27 cellular contexts compared by ENCODE assay signal in the genomic region with DNA sequence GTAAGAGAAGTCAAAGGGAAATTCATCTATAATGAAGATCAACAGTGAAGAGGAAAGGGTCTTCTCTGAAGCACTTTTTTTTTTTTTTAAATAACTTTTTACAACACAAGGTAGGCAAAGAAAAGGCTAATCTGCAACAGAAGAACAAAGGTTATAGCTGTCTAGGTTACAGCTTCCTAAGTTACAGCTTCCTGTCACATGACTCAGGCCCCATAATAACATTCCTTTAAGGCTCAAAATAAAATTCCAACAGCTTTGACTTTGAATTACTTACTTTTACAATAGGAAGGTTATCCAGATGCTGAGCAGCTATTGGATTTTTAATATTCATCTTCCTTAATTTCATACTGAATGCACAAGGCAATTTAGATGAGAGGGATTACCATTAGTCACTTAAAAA. TPM values are rescaled to one million over a fixed set of nuclear protein-coding genes. Genes with fewer than 3 reads are reported as not detected.
A peak's percentile ranks its signal among the peaks of the same experiment; 100 is the strongest.
DNase-seq lines count a peak whose midpoint lies in the region; ATAC-seq, FAIRE-seq and TF ChIP-seq lines count a peak whose summit lies in the region.
"Had no signal": no experiment of that assay in that cellular context is flagged by ENCODE, and none has a peak within 500 bp of the region (broad histone marks: within the 10 kb centered on the region; RNA-seq: fewer than 3 reads in every experiment).

No MANE protein-coding gene starts in this region.

- H3K36me3 ChIP-seq in GM23248 (ENCODE audit: low read depth) (no peaks in the 10 kb centered on the region), neuronal stem cell (replicated peaks in 1 of 2; ENCODE audit: control insufficient read depth in 2 of 2, insufficient read depth in 2 of 2, low read length in 2 of 2) (no peaks in the 10 kb centered on the region), tibial nerve (no peaks in the 10 kb centered on the region)
- H3K36me3 ChIP-seq: breast epithelium, tibial artery had no signal

- no peak for TF ChIP-seq CTCF in fibroblast of the aortic adventitia (IDR thresholded peaks at IDR 0.05; ENCODE audit: insufficient read depth, low read length)
- TF ChIP-seq CTCF in tibial nerve (IDR thresholded peaks at IDR 0.05) = no peak

- H3F3A ChIP-seq in GM23248 (ENCODE audit: insufficient read depth) = peaks cover 13% of the 10 kb centered on the region

- no peak overlapping the region for H3K14ac ChIP-seq in neuronal stem cell (ENCODE audit: low read length)

- H3K79me2 ChIP-seq in GM23248 (ENCODE audit: insufficient read depth) = no peaks in the 10 kb centered on the region

- no peaks in the 10 kb centered on the region for H4K20me1 ChIP-seq in GM23248 (ENCODE audit: insufficient read depth)

- H2BK5ac ChIP-seq in neuronal stem cell (ENCODE audit: low read length) = no peak overlapping the region

- H2BK120ac ChIP-seq in neuronal stem cell (ENCODE audit: low read depth, low read length) = no peak overlapping the region

- H3K9me3 ChIP-seq in GM23248 (ENCODE audit: low read depth) = no peaks in the 10 kb centered on the region
- H3K9me3 ChIP-seq in neuronal stem cell (replicated peaks in 1 of 2; ENCODE audit: control insufficient read depth in 2 of 2, insufficient read depth in 1 of 2, low read depth in 1 of 2, low read length in 2 of 2) = peaks cover 0 to 1% of the 10 kb centered on the region in 2 donors
- no peaks in the 10 kb centered on the region for H3K9me3 ChIP-seq in tibial nerve
- H3K9me3 ChIP-seq: breast epithelium, tibial artery had no signal

- H3K4me1 ChIP-seq in GM23248 (ENCODE audit: insufficient read depth) (peaks cover 32% of the 10 kb centered on the region), neuronal stem cell (ENCODE audit: control insufficient read depth in 2 of 2, insufficient read depth in 1 of 2, low read depth in 1 of 2, low read length in 2 of 2) (peaks cover 0 to 12% of the 10 kb centered on the region in 2 donors), tibial nerve (peaks cover 0 to under 1% (median 0%) of the 10 kb centered on the region in 4 donors)
- H3K4me1 ChIP-seq: breast epithelium, tibial artery had no signal

- H4K91ac ChIP-seq in neuronal stem cell (ENCODE audit: low read depth, low read length, poor library complexity) = no peak overlapping the region

- no peak overlapping the region for H2AK5ac ChIP-seq in neuronal stem cell (ENCODE audit: low read depth, low read length)

- H2AFZ ChIP-seq in GM23248 (0 out of 2 replicates have a peak overlapping the region, but pooled peaks have one; percentile 4), neuronal stem cell (ENCODE audit: low read length) (peak overlapping the region; percentile 56)

- DNase-seq in GM23248 (no peak), fibroblast of the aortic adventitia (ENCODE audit: low read depth) (peak; percentile 33), neuronal stem cell (ENCODE audit: low spot score) (no peak), GDM1 (lab: John Stamatoyannopoulos, UW) (no peak), tibial nerve (ENCODE audit: low spot score in 2 of 2) (no peak), urothelium cell line (ENCODE audit: low spot score) (no peak)
- no peak for DNase-seq in activated CD8-positive, alpha-beta memory T cell treated with anti-CD3 and anti-CD28 coated beads, Interleukin-2, amount 50 U/mL, for 48 hours
- DNase-seq: activated CD4-positive, alpha-beta T cell treated with anti-CD3 and anti-CD28 coated beads for 36 hours; activated CD8-positive, alpha-beta memory T cell treated with anti-CD3 and anti-CD28 coated beads, Interleukin-2, amount 10 ng/mL, durations not matched to agents 7 days and 5 days; CD8-positive, alpha-beta T cell; H7; hypothalamus; Karpas-422; naive thymus-derived CD4-positive, alpha-beta T cell; NCI-H1105; NCI-H2107; NCI-H526; RPMI8226; stimulated activated naive CD4-positive, alpha-beta T cell treated with Interleukin-2 at 50 U/mL for 16 hours; SW 1271; tibial artery had no signal

- H3K4me2 ChIP-seq in GM23248 (ENCODE audit: unreplicated experiment) (no peak overlapping the region), neuronal stem cell (ENCODE audit: insufficient read depth, low read length, poor library complexity, severe bottlenecking) (no peak overlapping the region)

- no peak for TF ChIP-seq EP300 in tibial nerve (IDR thresholded peaks at IDR 0.05)

- no peaks in the 10 kb centered on the region for H3K27me3 ChIP-seq in GM23248 (replicated peaks; ENCODE audit: insufficient read depth)
- H3K27me3 ChIP-seq in neuronal stem cell (ENCODE audit: control insufficient read depth in 3 of 3, insufficient read depth in 3 of 3, low read depth in 1 of 3, low read length in 3 of 3) = peaks cover 0 to 3% (median 0%) of the 10 kb centered on the region in 3 experiments
- H3K27me3 ChIP-seq in tibial nerve = no peaks in the 10 kb centered on the region
- H3K27me3 ChIP-seq: breast epithelium, tibial artery had no signal

- H3K27ac ChIP-seq in GM23248 (no peak overlapping the region), neuronal stem cell (replicated peaks; ENCODE audit: low read length) (no peak overlapping the region), tibial nerve (no peak overlapping the region)
- H3K27ac ChIP-seq: breast epithelium, tibial artery had no signal

- H2BK15ac ChIP-seq in neuronal stem cell (ENCODE audit: low read length) = no peak overlapping the region

- no peak overlapping the region for H3K4ac ChIP-seq in neuronal stem cell (ENCODE audit: low read length)

- ATAC-seq in SK-N-SH treated with all-trans-retinoic acid at 6 μM for 48 hours = 0 out of 3 replicates have a peak, but pooled peaks have one; percentile 36
- ATAC-seq: activated CD4-positive, alpha-beta T cell treated with anti-CD3 and anti-CD28 coated beads for 36 hours; activated CD8-positive, alpha-beta memory T cell treated with anti-CD3 and anti-CD28 coated beads, Interleukin-2, amount 10 ng/mL, durations not matched to agents 7 days and 5 days; activated T-helper 17 cell treated with anti-CD3 and anti-CD28 coated beads, Interleukin-2, amount 50 U/mL, for 72 hours; CD8-positive, alpha-beta T cell; naive thymus-derived CD4-positive, alpha-beta T cell had no signal

- H3K79me1 ChIP-seq in neuronal stem cell (ENCODE audit: low read depth, low read length) = no peaks in the 10 kb centered on the region

- no peak overlapping the region for H4K8ac ChIP-seq in neuronal stem cell (ENCODE audit: low read depth, low read length)

- in situ Hi-C loops in GM23248 (cut with MboI) = no loop called here

- H3K9me2 ChIP-seq in GM23248 (ENCODE audit: insufficient read depth) = no peaks in the 10 kb centered on the region

- no peak overlapping the region for H2BK12ac ChIP-seq in neuronal stem cell (ENCODE audit: low read length)

- FAIRE-seq in urothelium cell line (lab: Jason Lieb, UNC) = no peak
- FAIRE-seq: frontal cortex, keratinocyte had no signal

- no peak overlapping the region for H3K18ac ChIP-seq in neuronal stem cell (ENCODE audit: low read length)

- no peak overlapping the region for H3K4me3 ChIP-seq in GM23248
- H3K4me3 ChIP-seq in fibroblast of the aortic adventitia (ENCODE audit: low read depth, low read length) = no peak overlapping the region
- no peak overlapping the region for H3K4me3 ChIP-seq in neuronal stem cell (ENCODE audit: low read length in 2 of 2)
- no peak overlapping the region for H3K4me3 ChIP-seq in tibial nerve
- H3K4me3 ChIP-seq: breast epithelium, tibial artery had no signal

- H3K9ac ChIP-seq in GM23248 (no peak overlapping the region), neuronal stem cell (ENCODE audit: low read depth, low read length, poor library complexity) (no peak overlapping the region)

- no peak overlapping the region for H3K23ac ChIP-seq in neuronal stem cell (ENCODE audit: low read depth, low read length, poor library complexity)

- no peak for TF ChIP-seq POLR2A in tibial nerve (IDR thresholded peaks at IDR 0.05)

TF ChIP-seq in SK-N-SH treated with all-trans-retinoic acid at 6 μM for 48 hours, 23 proteins besides CTCF, POLR2A, EP300 and RAD21:
- TF ChIP-seq ISL1 (CRISPR knock-in tag; IDR thresholded peaks at IDR 0.05) (0 out of 2 replicates have a peak, but pooled peaks have one; percentile 13), ESRRG (CRISPR knock-in tag; IDR thresholded peaks at IDR 0.05) (no peak), ZNF8 (CRISPR knock-in tag; IDR thresholded peaks at IDR 0.05) (no peak)
- TF ChIP-seq, protein P1, sequence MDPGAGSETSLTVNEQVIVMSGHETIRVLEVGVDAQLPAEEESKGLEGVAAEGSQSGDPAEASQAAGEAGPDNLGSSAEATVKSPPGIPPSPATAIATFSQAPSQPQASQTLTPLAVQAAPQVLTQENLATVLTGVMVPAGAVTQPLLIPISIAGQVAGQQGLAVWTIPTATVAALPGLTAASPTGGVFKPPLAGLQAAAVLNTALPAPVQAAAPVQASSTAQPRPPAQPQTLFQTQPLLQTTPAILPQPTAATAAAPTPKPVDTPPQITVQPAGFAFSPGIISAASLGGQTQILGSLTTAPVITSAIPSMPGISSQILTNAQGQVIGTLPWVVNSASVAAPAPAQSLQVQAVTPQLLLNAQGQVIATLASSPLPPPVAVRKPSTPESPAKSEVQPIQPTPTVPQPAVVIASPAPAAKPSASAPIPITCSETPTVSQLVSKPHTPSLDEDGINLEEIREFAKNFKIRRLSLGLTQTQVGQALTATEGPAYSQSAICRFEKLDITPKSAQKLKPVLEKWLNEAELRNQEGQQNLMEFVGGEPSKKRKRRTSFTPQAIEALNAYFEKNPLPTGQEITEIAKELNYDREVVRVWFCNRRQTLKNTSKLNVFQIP (CRISPR knock-in tag; IDR thresholded peaks at IDR 0.05; ENCODE audit: borderline replicate concordance, low read depth) = no peak

RNA-seq across cellular contexts. Expression of a gene that starts 40.4 kb away (rescaled TPM):
- total RNA-seq in GM23248 (2014; rRNA removed; shearing (Covaris generic)) = not detected in 2 replicates
- polyA plus RNA-seq in GM23248 (2016; fragmentation: Nextera tagmentation; extraction: Ambion mirVana) = not detected in 2 replicates
- total RNA-seq in fibroblast of the aortic adventitia (ENCODE audit: low replicate concordance) (0.18 TPM in 1 of 2 replicates, not detected in the other), tibial nerve (under 1 TPM in 1 of 4 donors, not detected in 3; 0.84 TPM)
- polyA plus RNA-seq in neuronal stem cell (2013, experiment 1 of 2) = not detected
- polyA plus RNA-seq in neuronal stem cell (2013, experiment 2 of 2) = 0.04 TPM
- total RNA-seq: activated CD4-positive, alpha-beta T cell treated with anti-CD3 and anti-CD28 coated beads for 36 hours; activated CD8-positive, alpha-beta memory T cell treated with anti-CD3 and anti-CD28 coated beads, Interleukin-2, amount 10 ng/mL, durations not matched to agents 7 days and 5 days; activated T-helper 17 cell treated with anti-CD3 and anti-CD28 coated beads, Interleukin-2, amount 50 U/mL, for 72 hours; CD8-positive, alpha-beta T cell; frontal cortex; naive thymus-derived CD4-positive, alpha-beta T cell; skeletal muscle tissue had no signal
- polyA plus RNA-seq: naive thymus-derived CD4-positive, alpha-beta T cell had no signal

RNA-seq across cellular contexts. Expression of a gene that starts 53.0 kb away (rescaled TPM):
- total RNA-seq in GM23248 (2014; rRNA removed; shearing (Covaris generic)) = 40.7 and 63.4 TPM in 2 replicates
- polyA plus RNA-seq in GM23248 (2016; fragmentation: Nextera tagmentation; extraction: Ambion mirVana) = 42.5 and 44.1 TPM in 2 replicates
- 118 and 123 TPM in 2 replicates for total RNA-seq in fibroblast of the aortic adventitia (ENCODE audit: low replicate concordance)
- polyA plus RNA-seq in neuronal stem cell (2013, experiment 1 of 2) = 108 TPM
- polyA plus RNA-seq in neuronal stem cell (2013, experiment 2 of 2) = 107 TPM
- total RNA-seq in tibial nerve = 100 to 1,000 TPM; 148 to 231 (median 219) TPM

RNA-seq across cellular contexts. Expression of a gene that starts 58.7 kb away (rescaled TPM):
- not detected in 2 replicates for total RNA-seq in GM23248 (2014; rRNA removed; shearing (Covaris generic))
- not detected in 2 replicates for polyA plus RNA-seq in GM23248 (2016; fragmentation: Nextera tagmentation; extraction: Ambion mirVana)
- total RNA-seq in fibroblast of the aortic adventitia (ENCODE audit: low replicate concordance) (not detected in 2 replicates), tibial nerve (not detected)
- not detected for polyA plus RNA-seq in neuronal stem cell (2013, experiment 1 of 2)
- polyA plus RNA-seq in neuronal stem cell (2013, experiment 2 of 2) = 0.01 TPM
- total RNA-seq: activated CD4-positive, alpha-beta T cell treated with anti-CD3 and anti-CD28 coated beads for 36 hours; CD8-positive, alpha-beta T cell; frontal cortex; skeletal muscle tissue had no signal
- polyA plus RNA-seq: keratinocyte; naive thymus-derived CD4-positive, alpha-beta T cell had no signal
